12 cellular contexts compared by ENCODE assay signal in genomic region chr14:68510951-68511726, GRCh38.
A peak's percentile ranks its signal among the peaks of the same experiment; 100 is the strongest.
DNase-seq lines count a peak whose midpoint lies in the region; ATAC-seq and TF ChIP-seq lines count a peak whose summit lies in the region.
"Had no signal": no experiment of that assay in that cellular context is flagged by ENCODE, and none has a peak within 500 bp of the region (broad histone marks: within the 10 kb centered on the region; RNA-seq: fewer than 3 reads in every experiment).

No MANE protein-coding gene starts in this region.

- ATAC-seq in left ventricle myocardium superior: peak; percentile 27
- no peak for ATAC-seq in HG02623 (IDR thresholded peaks at IDR 0.05; ENCODE audit: unreplicated experiment)

- peak; percentile 15; the same call in 1 of the 2 replicates for TF ChIP-seq CTCF in AG10803 (conservative IDR thresholded peaks at IDR 0.05; ENCODE audit: low read length)
- peak; percentile 13 for TF ChIP-seq CTCF in retinal pigment epithelial cell (conservative IDR thresholded peaks at IDR 0.05; ENCODE audit: low read depth, low read length)

- H3K4me3 ChIP-seq in AG10803 (ENCODE audit: low read length): no peak overlapping the region
- H3K4me3 ChIP-seq in retinal pigment epithelial cell (ENCODE audit: low read length): no peak overlapping the region

- intact Hi-C loops in left ventricle myocardium superior (cut with micrococcal nuclease): no loop called here

- DNase-seq in AG10803 (ENCODE audit: low read depth) (no peak), amniotic epithelial cell (ENCODE audit: low read depth) (peak; percentile 57), left ventricle myocardium superior (no peak), retinal pigment epithelial cell (ENCODE audit: low read depth) (no peak), NK-92 (lab: John Stamatoyannopoulos, UW; ENCODE audit: unreplicated experiment) (no peak), cortex of kidney (lab: John Stamatoyannopoulos, UW) (no peak), HPDE6-E6E7 (ENCODE audit: extremely low spot score) (no peak)
- DNase-seq: kidney; NCI-H446 treated with DMSO at 0.1 percent for 48 hours; stimulated activated CD4-positive, alpha-beta T cell treated with anti-CD3 and anti-CD28 coated beads, Interleukin-4, amount 100 ng/mL, for 4 hours; substantia nigra had no signal
